ENCODE assay signal across 30 cellular contexts in genomic region chr1:98932184-98932583, GRCh38.
"Had no signal": no experiment of that assay in that cellular context is flagged by ENCODE, and none has a peak within 500 bp of the region (broad histone marks: within the 10 kb centered on the region; RNA-seq: fewer than 3 reads in every experiment).

No MANE protein-coding gene starts in this region.

- H3K9me3 Mint-ChIP-seq: naive thymus-derived CD8-positive, alpha-beta T cell; natural killer cell treated with Interleukin-12 subunit alpha and Interleukin-12 subunit beta and Interleukin-15 and Interleukin-18, amount 100 ng/mL, for 72 hours; nephron progenitor cell; stimulated activated memory B cell treated with anti-CD40 and anti-IgM and Interleukin-4, amounts not matched to agents 10 μg/mL and 1 μg/mL and 100 μg/mL, for 72 hours; type B pancreatic cell had no signal

- H3K4me1 ChIP-seq: pancreas, prostate gland, right atrium auricular region, spleen, suprapubic skin, testis, tibial artery, transverse colon, upper lobe of right lung, uterus had no signal

- H3K27ac ChIP-seq: neutrophil, pancreas, prostate gland, right atrium auricular region, skin epidermis, spleen, suprapubic skin, testis, tibial artery, transverse colon, upper lobe of right lung, uterus had no signal

- H3K36me3 ChIP-seq: neutrophil, pancreas, prostate gland, right atrium auricular region, spleen, suprapubic skin, tibial artery, transverse colon, upper lobe of right lung, uterus had no signal

- H3K27me3 Mint-ChIP-seq: stimulated activated memory B cell treated with anti-CD40 and anti-IgM and Interleukin-4, amounts not matched to agents 10 μg/mL and 1 μg/mL and 100 μg/mL, for 72 hours; stimulated activated naive CD8-positive, alpha-beta T cell treated with anti-CD3 and anti-CD28 coated beads, Interleukin-15, amount 100 ng/mL, for 72 hours; type B pancreatic cell had no signal

- H3K27me3 ChIP-seq: neutrophil, pancreas, right atrium auricular region, spleen, suprapubic skin, testis, transverse colon, upper lobe of right lung, uterus had no signal

- H3K27ac Mint-ChIP-seq: natural killer cell treated with Interleukin-12 subunit alpha and Interleukin-12 subunit beta and Interleukin-15 and Interleukin-18, amount 100 ng/mL, for 72 hours; stimulated activated memory B cell treated with anti-CD40 and anti-IgM and Interleukin-4, amounts not matched to agents 10 μg/mL and 1 μg/mL and 100 μg/mL, for 72 hours; stimulated activated naive CD8-positive, alpha-beta T cell treated with anti-CD3 and anti-CD28 coated beads, Interleukin-15, amount 100 ng/mL, for 72 hours; type B pancreatic cell had no signal

- H3K4me2 ChIP-seq: smooth muscle cell had no signal

- H3K4me3 ChIP-seq: pancreas, prostate gland, right atrium auricular region, skin epidermis, smooth muscle cell, spleen, suprapubic skin, testis, tibial artery, transverse colon, upper lobe of right lung, uterus had no signal

- FAIRE-seq: pancreas had no signal

- ATAC-seq: naive thymus-derived CD8-positive, alpha-beta T cell; natural killer cell treated with Interleukin-12 subunit alpha and Interleukin-12 subunit beta and Interleukin-15 and Interleukin-18, amount 100 ng/mL, for 72 hours; pancreas; sciatic nerve; stimulated activated memory B cell treated with anti-CD40 and anti-IgM and Interleukin-4, amounts not matched to agents 10 μg/mL and 1 μg/mL and 100 μg/mL, for 72 hours; stimulated activated naive CD8-positive, alpha-beta T cell treated with anti-CD3 and anti-CD28 coated beads, Interleukin-15, amount 100 ng/mL, for 72 hours; stimulated activated naive CD8-positive, alpha-beta T cell treated with anti-CD3 and anti-CD28 coated beads, Interleukin-15, Interleukin-2, amounts not matched to agents 100 U/mL and 50 U/mL, for 24 hours had no signal

- H3K36me3 Mint-ChIP-seq: natural killer cell treated with Interleukin-12 subunit alpha and Interleukin-12 subunit beta and Interleukin-15 and Interleukin-18, amount 100 ng/mL, for 72 hours; stimulated activated memory B cell treated with anti-CD40 and anti-IgM and Interleukin-4, amounts not matched to agents 10 μg/mL and 1 μg/mL and 100 μg/mL, for 72 hours; type B pancreatic cell had no signal

- H3K9me3 ChIP-seq: neutrophil, pancreas, prostate gland, right atrium auricular region, spleen, suprapubic skin, testis, tibial artery, transverse colon, upper lobe of right lung, uterus had no signal

- H3K4me3 Mint-ChIP-seq: naive thymus-derived CD8-positive, alpha-beta T cell; natural killer cell treated with Interleukin-12 subunit alpha and Interleukin-12 subunit beta and Interleukin-15 and Interleukin-18, amount 100 ng/mL, for 72 hours; nephron progenitor cell; neural crest cell; stimulated activated memory B cell treated with anti-CD40 and anti-IgM and Interleukin-4, amounts not matched to agents 10 μg/mL and 1 μg/mL and 100 μg/mL, for 72 hours; stimulated activated naive CD8-positive, alpha-beta T cell treated with anti-CD3 and anti-CD28 coated beads, Interleukin-15, amount 100 ng/mL, for 72 hours; type B pancreatic cell had no signal

- DNase-seq: naive thymus-derived CD8-positive, alpha-beta T cell; nephron progenitor cell; pancreas; retina; spleen; stimulated activated CD4-positive, alpha-beta T cell treated with anti-CD3 and anti-CD28 coated beads, Interleukin-12 subunit alpha, Interleukin-12 subunit beta, amount 100 ng/mL, for 4 hours; stimulated activated CD4-positive, alpha-beta T cell treated with anti-CD3 and anti-CD28 coated beads, Interleukin-1b, Interleukin-23, amount 100 ng/mL, for 48 hours; stimulated activated CD4-positive, alpha-beta T cell treated with anti-CD3 and anti-CD28 coated beads, Interleukin-4, amount 100 ng/mL, for 1 hour; stimulated activated CD4-positive, alpha-beta T cell treated with anti-CD3 and anti-CD28 coated beads, Interleukin-4, amount 100 ng/mL, for 4 hours; stimulated activated CD8-positive, alpha-beta memory T cell treated with anti-CD3 and anti-CD28 coated beads, Interleukin-4, amount 100 ng/mL, for 48 hours; stimulated activated naive CD4-positive, alpha-beta T cell; stimulated activated naive CD8-positive, alpha-beta T cell treated with anti-CD3 and anti-CD28 coated beads, Interleukin-15, amount 100 ng/mL, for 72 hours; stimulated activated naive CD8-positive, alpha-beta T cell treated with anti-CD3 and anti-CD28 coated beads, Interleukin-15, Interleukin-2, amounts not matched to agents 100 U/mL and 50 U/mL, for 24 hours; substantia nigra; testis; tibial artery; transverse colon; upper lobe of right lung; uterus had no signal

- H3K4me1 Mint-ChIP-seq: stimulated activated memory B cell treated with anti-CD40 and anti-IgM and Interleukin-4, amounts not matched to agents 10 μg/mL and 1 μg/mL and 100 μg/mL, for 72 hours had no signal
